ENCODE assay signal across 8 cellular contexts in genomic region chr2:174039551-174040416, GRCh38.
A peak's percentile ranks its signal among the peaks of the same experiment; 100 is the strongest.
DNase-seq lines count a peak whose midpoint lies in the region; ATAC-seq and TF ChIP-seq lines count a peak whose summit lies in the region.

No MANE protein-coding gene starts in this region.

- peaks cover 5% of the 10 kb centered on the region for H3K4me1 ChIP-seq in PC-9 (replicated peaks; ENCODE audit: insufficient read depth)

- POLR2A ChIA-PET in PC-9 (lab: Charles Lee; ENCODE audit: unreplicated experiment), result no interaction called here

- peak overlapping the region; percentile 91 to 94 for H3K27ac Mint-ChIP-seq in natural killer cell treated with Interleukin-12 subunit alpha and Interleukin-12 subunit beta and Interleukin-15 and Interleukin-18, amount 100 ng/mL, for 72 hours

- peak overlapping the region; percentile 43 for H3K27ac ChIP-seq in PC-9

- H4K20me1 ChIP-seq in PC-9 (ENCODE audit: insufficient read depth), result no peaks in the 10 kb centered on the region

- H3K36me3 ChIP-seq in PC-9 (ENCODE audit: low read depth), result no peaks in the 10 kb centered on the region

- H3K4me1 Mint-ChIP-seq in activated T-cell treated with anti-CD3 and anti-CD28 coated beads, Interleukin-2, amount 50 U/mL, for 4 hours (ENCODE audit: low read depth), result peaks cover 15% of the 10 kb centered on the region
- peaks cover 21 to 31% of the 10 kb centered on the region in 2 donors for H3K4me1 Mint-ChIP-seq in natural killer cell treated with Interleukin-12 subunit alpha and Interleukin-12 subunit beta and Interleukin-15 and Interleukin-18, amount 100 ng/mL, for 72 hours (ENCODE audit: low read depth in 2 of 2)

- H3F3A ChIP-seq in PC-9 (ENCODE audit: insufficient read depth, low read depth), result peaks cover 6% of the 10 kb centered on the region; the same call in 1 of the 2 replicates

- H3K9me2 ChIP-seq in PC-9 (ENCODE audit: insufficient read depth), result peaks cover 7% of the 10 kb centered on the region; the same call in 1 of the 2 replicates

- no peaks in the 10 kb centered on the region for H3K36me3 Mint-ChIP-seq in activated T-cell treated with anti-CD3 and anti-CD28 coated beads, Interleukin-2, amount 50 U/mL, for 4 hours (ENCODE audit: insufficient read depth)
- H3K36me3 Mint-ChIP-seq in natural killer cell treated with Interleukin-12 subunit alpha and Interleukin-12 subunit beta and Interleukin-15 and Interleukin-18, amount 100 ng/mL, for 72 hours, result no peaks in the 10 kb centered on the region

- no peaks in the 10 kb centered on the region for H3K9me3 ChIP-seq in PC-9 (ENCODE audit: insufficient read depth, low read depth)

- H3K4me3 Mint-ChIP-seq in activated T-cell treated with anti-CD3 and anti-CD28 coated beads, Interleukin-2, amount 50 U/mL, for 4 hours, result peak overlapping the region; percentile 55
- H3K4me3 Mint-ChIP-seq in natural killer cell treated with Interleukin-12 subunit alpha and Interleukin-12 subunit beta and Interleukin-15 and Interleukin-18, amount 100 ng/mL, for 72 hours, result peak overlapping the region; percentile 73

- peak overlapping the region; percentile 37 for H3K4me2 ChIP-seq in PC-9

- CTCF ChIA-PET in PC-9 (lab: Charles Lee), result interaction anchor here (0.5 kb wide), 1 partner anchor 285 kb away, joined by 7 read pairs; no protein-coding TSS in a partner anchor

- DNase-seq in DMS 273 (lab: John Stamatoyannopoulos, UW; ENCODE audit: unreplicated experiment) (peak; percentile 94), HUDEP-2 (lab: John Stamatoyannopoulos, UW; ENCODE audit: unreplicated experiment in 76 of 76) (peak in 66 of 76 experiments; percentile 9 to 81 (median 51)), PC-9 (peak; percentile 90 to 94), fibroblast of gingiva (ENCODE audit: low read depth) (peak; percentile 91)
- DNase-seq in activated T-cell treated with anti-CD3 and anti-CD28 coated beads, Interleukin-2, amount 50 U/mL, for 4 hours, result peak; percentile 84
- peak; percentile 87 for DNase-seq in natural killer cell treated with Interleukin-12 subunit alpha and Interleukin-12 subunit beta and Interleukin-15 and Interleukin-18, amount 100 ng/mL, for 72 hours (ENCODE audit: low spot score)
- DNase-seq in stimulated activated naive CD4-positive, alpha-beta T cell (lab: John Stamatoyannopoulos, UW), result peak; percentile 54 to 77 (median 68)

- peak; percentile 98 for TF ChIP-seq CTCF in PC-9 (conservative IDR thresholded peaks at IDR 0.05)

- no peaks in the 10 kb centered on the region for H3K27me3 Mint-ChIP-seq in activated T-cell treated with anti-CD3 and anti-CD28 coated beads, Interleukin-2, amount 50 U/mL, for 4 hours (ENCODE audit: low read depth)
- peaks cover 0 to 6% of the 10 kb centered on the region in 2 donors for H3K27me3 Mint-ChIP-seq in natural killer cell treated with Interleukin-12 subunit alpha and Interleukin-12 subunit beta and Interleukin-15 and Interleukin-18, amount 100 ng/mL, for 72 hours

- no peaks in the 10 kb centered on the region for H3K27me3 ChIP-seq in PC-9 (ENCODE audit: insufficient read depth, low read depth)

- intact Hi-C loops in PC-9 (cut with micrococcal nuclease; ENCODE audit: unreplicated experiment), result loop anchor here (1.0 to 10.0 kb wide), 6 partner anchors 67 to 637 kb away; partner anchors contain the start of gene SP3

- H3K9me3 Mint-ChIP-seq in activated T-cell treated with anti-CD3 and anti-CD28 coated beads, Interleukin-2, amount 50 U/mL, for 4 hours, result no peaks in the 10 kb centered on the region
- H3K9me3 Mint-ChIP-seq in natural killer cell treated with Interleukin-12 subunit alpha and Interleukin-12 subunit beta and Interleukin-15 and Interleukin-18, amount 100 ng/mL, for 72 hours, result no peaks in the 10 kb centered on the region

- no peak overlapping the region for H3K4me3 ChIP-seq in PC-9

- H2AFZ ChIP-seq in PC-9, result peak overlapping the region; percentile 55

- peak; percentile 82 for ATAC-seq in GM21390 (IDR thresholded peaks at IDR 0.05; ENCODE audit: unreplicated experiment)
- ATAC-seq in activated T-cell treated with anti-CD3 and anti-CD28 coated beads, Interleukin-2, amount 50 U/mL, for 4 hours, result peak; percentile 93 to 96
- peak; percentile 97 for ATAC-seq in natural killer cell treated with Interleukin-12 subunit alpha and Interleukin-12 subunit beta and Interleukin-15 and Interleukin-18, amount 100 ng/mL, for 72 hours

- no peaks in the 10 kb centered on the region for H3K79me2 ChIP-seq in PC-9 (ENCODE audit: low read depth)

- BruUV-seq in PC-9 (replicated peaks; lab: Mats Ljungman, UMichigan), result TSS peak; percentile 49
